In the genomic region with DNA sequence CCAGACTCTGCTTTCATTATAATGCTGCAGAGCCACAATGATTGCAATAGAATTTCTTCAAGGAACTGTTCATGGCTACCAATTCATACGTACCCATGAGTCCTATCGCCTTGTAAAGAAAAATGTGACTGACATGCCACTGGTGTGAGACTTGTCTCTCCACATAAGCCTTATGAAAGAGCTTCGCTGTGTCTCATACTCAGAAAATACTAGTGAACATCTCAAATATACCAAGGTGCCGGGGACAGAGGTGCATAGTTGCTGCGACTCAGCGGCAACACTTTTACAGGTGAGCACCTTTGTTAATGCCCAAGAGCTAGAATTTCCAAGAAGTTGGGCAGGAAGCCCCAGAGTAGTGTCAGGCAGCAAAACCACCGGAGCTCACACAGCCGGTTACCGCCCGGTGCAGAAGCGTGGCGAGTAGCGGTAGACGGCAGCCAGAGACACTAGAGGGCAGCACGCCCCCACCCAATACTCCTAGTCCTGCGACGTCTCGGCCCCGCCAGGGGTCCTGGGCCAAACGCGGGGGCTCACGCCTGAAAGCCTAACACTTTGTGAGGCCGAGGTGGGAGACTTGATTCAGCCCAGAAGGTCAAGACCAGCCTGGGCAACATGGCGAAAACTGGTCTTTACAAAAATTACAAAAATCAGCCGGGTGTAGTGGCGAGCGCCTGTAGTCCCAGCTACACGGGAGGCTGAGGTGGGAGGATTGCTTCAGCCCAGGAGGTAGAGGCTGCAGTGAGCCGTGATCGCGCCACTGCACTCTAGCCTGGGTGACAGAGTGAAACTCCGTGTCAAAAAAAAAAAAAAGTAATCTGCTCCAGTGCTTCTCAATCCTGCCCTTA, we compare ENCODE assay signal across 8 cellular contexts. TPM values are rescaled to one million over a fixed set of nuclear protein-coding genes. Genes with fewer than 3 reads are reported as not detected.
A peak's percentile ranks its signal among the peaks of the same experiment; 100 is the strongest.
DNase-seq lines count a peak whose midpoint lies in the region; ATAC-seq, FAIRE-seq and TF ChIP-seq lines count a peak whose summit lies in the region.
"Not testable (repeated sequence)": the region's sequence is repeated elsewhere in the genome, so short reads cannot be mapped to it uniquely, and the experiment has no call there.

No MANE protein-coding gene starts in this region.

- not testable (repeated sequence) for H3K36me3 ChIP-seq in smooth muscle cell (ENCODE audit: low read depth)

- not testable (repeated sequence) for H3K79me2 ChIP-seq in smooth muscle cell (ENCODE audit: low read depth)

- ATAC-seq in SK-N-SH treated with all-trans-retinoic acid at 6 μM for 48 hours, result peak; percentile 100
- ATAC-seq in left colon, result peak; percentile 73

- not testable (repeated sequence) for H3K4me3 ChIP-seq in NB4 (ENCODE audit: low read depth, low read length); epithelial cell of esophagus (ENCODE audit: low read length); smooth muscle cell

- not testable (repeated sequence) for H3K27ac Mint-ChIP-seq in activated T-helper 1 cell treated with anti-CD3 and anti-CD28 coated beads, Interleukin-12 subunit alpha, Interleukin-12 subunit beta, Interleukin-2, Interleukin-4 antibody, amounts not matched to agents 30 ng/mL and 10 ng/mL and 1 ng/mL, durations not matched to agents 14 hours and 24 hours and 36 hours

- not testable (repeated sequence) for H3K4me2 ChIP-seq in smooth muscle cell

- H3K9me3 Mint-ChIP-seq in activated T-helper 1 cell treated with anti-CD3 and anti-CD28 coated beads, Interleukin-12 subunit alpha, Interleukin-12 subunit beta, Interleukin-2, Interleukin-4 antibody, amounts not matched to agents 30 ng/mL and 10 ng/mL and 1 ng/mL, durations not matched to agents 14 hours and 24 hours and 36 hours, result not testable (repeated sequence)

- not testable (repeated sequence) for H3K27ac ChIP-seq in smooth muscle cell (ENCODE audit: low read depth)

- not testable (repeated sequence) for H3K9ac ChIP-seq in smooth muscle cell (ENCODE audit: low read depth)

- H3K27me3 ChIP-seq in smooth muscle cell (ENCODE audit: low read depth), result peaks cover 13% of the 10 kb centered on the region

- H4K20me1 ChIP-seq in smooth muscle cell (ENCODE audit: low read depth), result not testable (repeated sequence)

- TF ChIP-seq CTCF in NB4 (IDR thresholded peaks at IDR 0.05; ENCODE audit: low read depth, low read length), result peak; percentile 97
- peak; percentile 83 for TF ChIP-seq CTCF in epithelial cell of esophagus (IDR thresholded peaks at IDR 0.05; ENCODE audit: insufficient read depth, low read depth, low read length, missing control alignments)
- TF ChIP-seq CTCF in smooth muscle cell (IDR thresholded peaks at IDR 0.05; ENCODE audit: borderline replicate concordance, insufficient read depth, poor library complexity, severe bottlenecking), result peak; percentile 56

- H3K9me3 ChIP-seq in smooth muscle cell (replicated peaks; ENCODE audit: low read depth), result not testable (repeated sequence)

- FAIRE-seq in GM12891 (lab: Jason Lieb, UNC), result peak; percentile 59

- not testable (repeated sequence) for H3K4me1 Mint-ChIP-seq in activated T-helper 1 cell treated with anti-CD3 and anti-CD28 coated beads, Interleukin-12 subunit alpha, Interleukin-12 subunit beta, Interleukin-2, Interleukin-4 antibody, amounts not matched to agents 30 ng/mL and 10 ng/mL and 1 ng/mL, durations not matched to agents 14 hours and 24 hours and 36 hours (ENCODE audit: low read depth)

- WGBS in smooth muscle cell (ENCODE audit: low lambda C conversion rate), result 33% methylated on average over 32 of the region's 32 CpGs

- DNase-seq in 8988T (peak; percentile 43), GM12891 (ENCODE audit: insufficient read length, low spot score) (peak; percentile 21), NB4 (ENCODE audit: low read depth) (peak; percentile 75), epithelial cell of esophagus (ENCODE audit: low read depth) (peak; percentile 58), left colon (peak in 1 of 2 donors; percentile 55)
- peak; percentile 31 for DNase-seq in activated T-helper 1 cell treated with anti-CD3 and anti-CD28 coated beads, Interleukin-12 subunit alpha, Interleukin-12 subunit beta, Interleukin-2, Interleukin-4 antibody, amounts not matched to agents 30 ng/mL and 10 ng/mL and 1 ng/mL, durations not matched to agents 14 hours and 24 hours and 36 hours (ENCODE audit: low spot score)
- DNase-seq in smooth muscle cell (lab: John Stamatoyannopoulos, UW; ENCODE audit: unreplicated experiment), result not testable (repeated sequence)

- not testable (repeated sequence) for H3F3A ChIP-seq in smooth muscle cell (ENCODE audit: low read depth)

- H3K36me3 Mint-ChIP-seq in activated T-helper 1 cell treated with anti-CD3 and anti-CD28 coated beads, Interleukin-12 subunit alpha, Interleukin-12 subunit beta, Interleukin-2, Interleukin-4 antibody, amounts not matched to agents 30 ng/mL and 10 ng/mL and 1 ng/mL, durations not matched to agents 14 hours and 24 hours and 36 hours (ENCODE audit: low read depth), result not testable (repeated sequence)

- peaks cover 33% of the 10 kb centered on the region for H3K27me3 Mint-ChIP-seq in activated T-helper 1 cell treated with anti-CD3 and anti-CD28 coated beads, Interleukin-12 subunit alpha, Interleukin-12 subunit beta, Interleukin-2, Interleukin-4 antibody, amounts not matched to agents 30 ng/mL and 10 ng/mL and 1 ng/mL, durations not matched to agents 14 hours and 24 hours and 36 hours (ENCODE audit: insufficient read depth)

- not testable (repeated sequence) for H2AFZ ChIP-seq in smooth muscle cell (ENCODE audit: low read depth)

- not testable (repeated sequence) for TF ChIP-seq POLR2A in GM12891 (IDR thresholded peaks at IDR 0.05; ENCODE audit: low read depth, low read length); NB4 (IDR thresholded peaks at IDR 0.05; ENCODE audit: extremely low read depth, insufficient read length)

- H3K4me3 Mint-ChIP-seq in activated T-helper 1 cell treated with anti-CD3 and anti-CD28 coated beads, Interleukin-12 subunit alpha, Interleukin-12 subunit beta, Interleukin-2, Interleukin-4 antibody, amounts not matched to agents 30 ng/mL and 10 ng/mL and 1 ng/mL, durations not matched to agents 14 hours and 24 hours and 36 hours, result not testable (repeated sequence)

- H3K4me1 ChIP-seq in smooth muscle cell (ENCODE audit: low read depth), result not testable (repeated sequence)

- intact Hi-C loops in activated T-helper 1 cell treated with anti-CD3 and anti-CD28 coated beads, Interleukin-12 subunit alpha, Interleukin-12 subunit beta, Interleukin-2, Interleukin-4 antibody, amounts not matched to agents 30 ng/mL and 10 ng/mL and 1 ng/mL, durations not matched to agents 14 hours and 24 hours and 36 hours (cut with micrococcal nuclease), result loop anchor here (1.0 to 2.0 kb wide), 4 partner anchors 139 to 716 kb away; partner anchors contain the start of gene PIGO
- intact Hi-C loops in left colon (cut with DNase I, micrococcal nuclease), result not testable (repeated sequence)

RNA-seq across cellular contexts. Expression of gene CCL21, which starts 50.5 kb away (rescaled TPM):
- polyA plus RNA-seq in GM12891 (2012; ENCODE audit: low read depth, missing spikeins), result not detected
- total RNA-seq in activated T-helper 1 cell treated with anti-CD3 and anti-CD28 coated beads, Interleukin-12 subunit alpha, Interleukin-12 subunit beta, Interleukin-2, Interleukin-4 antibody, amounts not matched to agents 30 ng/mL and 10 ng/mL and 1 ng/mL, durations not matched to agents 14 hours and 24 hours and 36 hours, result not detected in 2 replicates
- total RNA-seq in left colon (10 to 100 TPM; 27.0 to 27.5 TPM), smooth muscle cell (not detected in 2 replicates)
- polyA plus RNA-seq in smooth muscle cell, result not detected in 2 replicates

Comparison
In these comparisons a context has a peak if more than half of its experiments do, and no peak if none do; other contexts are left out.
1. RNA of gene CCL21, which starts 50.5 kb away (total RNA-seq): 27.0 to 27.5 TPM in left colon; not detected in activated T-helper 1 cell treated with anti-CD3 and anti-CD28 coated beads, Interleukin-12 subunit alpha, Interleukin-12 subunit beta, Interleukin-2, Interleukin-4 antibody, amounts not matched to agents 30 ng/mL and 10 ng/mL and 1 ng/mL, durations not matched to agents 14 hours and 24 hours and 36 hours and not detected in smooth muscle cell; every median in the first group is over 10 times any median in the second.
2. Peak in every context shown above with its lines, with median percentiles within 50 percentile points of each other: CTCF ChIP-seq.